In genomic region chr1:93965888-93966287, GRCh38 we compare ENCODE assay signal across 19 cellular contexts. TPM values are rescaled to one million over a fixed set of nuclear protein-coding genes. Genes with fewer than 3 reads are reported as not detected.
A peak's percentile ranks its signal among the peaks of the same experiment; 100 is the strongest.
DNase-seq lines count a peak whose midpoint lies in the region; ATAC-seq, FAIRE-seq and TF ChIP-seq lines count a peak whose summit lies in the region.
"Had no signal": no experiment of that assay in that cellular context is flagged by ENCODE, and none has a peak within 500 bp of the region (broad histone marks: within the 10 kb centered on the region; RNA-seq: fewer than 3 reads in every experiment).

No MANE protein-coding gene starts in this region.

- intact Hi-C loops in Right ventricle myocardium superior (cut with DNase I) (no loop called here), left ventricle myocardium inferior (cut with micrococcal nuclease) (no loop called here)
- intact Hi-C loops in activated T-helper 1 cell treated with anti-CD3 and anti-CD28 coated beads, Interleukin-12 subunit alpha, Interleukin-12 subunit beta, Interleukin-2, Interleukin-4 antibody, amounts not matched to agents 30 ng/mL and 10 ng/mL and 1 ng/mL, durations not matched to agents 14 hours and 24 hours and 36 hours (cut with micrococcal nuclease), result no loop called here

- H3K9me3 ChIP-seq in left ventricle myocardium inferior (replicated peaks), result no peaks in the 10 kb centered on the region
- H3K9me3 ChIP-seq: BLaER1 treated with 17β-estradiol and CSF1 and Interleukin-3, amounts not matched to agents 10 nM and 100 nM had no signal

- no peaks in the 10 kb centered on the region for H3K36me3 Mint-ChIP-seq in activated T-helper 1 cell treated with anti-CD3 and anti-CD28 coated beads, Interleukin-12 subunit alpha, Interleukin-12 subunit beta, Interleukin-2, Interleukin-4 antibody, amounts not matched to agents 30 ng/mL and 10 ng/mL and 1 ng/mL, durations not matched to agents 14 hours and 24 hours and 36 hours (ENCODE audit: low read depth)

- DNase-seq in Right ventricle myocardium superior, result no peak
- no peak for DNase-seq in left ventricle myocardium inferior
- DNase-seq in bronchial epithelial cell (ENCODE audit: low read depth), result peak; percentile 80
- DNase-seq in kidney tubule cell (ENCODE audit: low spot score), result peak; percentile 36
- no peak for DNase-seq in NCI-H146 (lab: John Stamatoyannopoulos, UW)
- DNase-seq in MV-4-11 (lab: John Stamatoyannopoulos, UW), result no peak
- no peak for DNase-seq in urothelium cell line (ENCODE audit: low spot score)
- DNase-seq in activated T-helper 1 cell treated with anti-CD3 and anti-CD28 coated beads, Interleukin-12 subunit alpha, Interleukin-12 subunit beta, Interleukin-2, Interleukin-4 antibody, amounts not matched to agents 30 ng/mL and 10 ng/mL and 1 ng/mL, durations not matched to agents 14 hours and 24 hours and 36 hours (ENCODE audit: low spot score), result no peak
- DNase-seq: CD8-positive, alpha-beta memory T cell; GDM1; NCI-H1092; NCI-H1694 treated with DMSO at 0.1 percent for 48 hours; NCI-H345; NCI-H526 had no signal

- no peaks in the 10 kb centered on the region for H3K9me3 Mint-ChIP-seq in activated T-helper 1 cell treated with anti-CD3 and anti-CD28 coated beads, Interleukin-12 subunit alpha, Interleukin-12 subunit beta, Interleukin-2, Interleukin-4 antibody, amounts not matched to agents 30 ng/mL and 10 ng/mL and 1 ng/mL, durations not matched to agents 14 hours and 24 hours and 36 hours
- H3K9me3 Mint-ChIP-seq: CD8-positive, alpha-beta memory T cell had no signal

- peaks cover 8% of the 10 kb centered on the region for H3K4me1 ChIP-seq in left ventricle myocardium inferior

- no peak overlapping the region for H3K4me3 Mint-ChIP-seq in activated T-helper 1 cell treated with anti-CD3 and anti-CD28 coated beads, Interleukin-12 subunit alpha, Interleukin-12 subunit beta, Interleukin-2, Interleukin-4 antibody, amounts not matched to agents 30 ng/mL and 10 ng/mL and 1 ng/mL, durations not matched to agents 14 hours and 24 hours and 36 hours
- H3K4me3 Mint-ChIP-seq: CD8-positive, alpha-beta memory T cell; GM23338 had no signal

- FAIRE-seq in bronchial epithelial cell (lab: Jason Lieb, UNC) (peak; percentile 32), urothelium cell line (lab: Jason Lieb, UNC) (no peak)
- FAIRE-seq: A204.1, D721Med, GM12878 had no signal

- no peak overlapping the region for H3K4me3 ChIP-seq in left ventricle myocardium inferior
- H3K4me3 ChIP-seq in bronchial epithelial cell (ENCODE audit: low read depth, low read length), result no peak overlapping the region
- H3K4me3 ChIP-seq: BLaER1 treated with 17β-estradiol and CSF1 and Interleukin-3, amounts not matched to agents 10 nM and 100 nM; GM12878; GM23338 had no signal

- H3K27ac ChIP-seq in left ventricle myocardium inferior (replicated peaks), result no peak overlapping the region
- H3K27ac ChIP-seq: BLaER1 treated with 17β-estradiol and CSF1 and Interleukin-3, amounts not matched to agents 10 nM and 100 nM had no signal

- no peaks in the 10 kb centered on the region for H3K36me3 ChIP-seq in left ventricle myocardium inferior
- H3K36me3 ChIP-seq in bronchial epithelial cell (ENCODE audit: control insufficient read depth, insufficient read depth, low read length), result no peaks in the 10 kb centered on the region
- H3K36me3 ChIP-seq: BLaER1 treated with 17β-estradiol and CSF1 and Interleukin-3, amounts not matched to agents 10 nM and 100 nM had no signal

- H3K27me3 ChIP-seq in left ventricle myocardium inferior (ENCODE audit: low read depth), result peaks cover 14% of the 10 kb centered on the region
- no peaks in the 10 kb centered on the region for H3K27me3 ChIP-seq in bronchial epithelial cell (ENCODE audit: control insufficient read depth, insufficient read depth, low read length)
- H3K27me3 ChIP-seq: BLaER1 treated with 17β-estradiol and CSF1 and Interleukin-3, amounts not matched to agents 10 nM and 100 nM had no signal

- H3K27me3 Mint-ChIP-seq in activated T-helper 1 cell treated with anti-CD3 and anti-CD28 coated beads, Interleukin-12 subunit alpha, Interleukin-12 subunit beta, Interleukin-2, Interleukin-4 antibody, amounts not matched to agents 30 ng/mL and 10 ng/mL and 1 ng/mL, durations not matched to agents 14 hours and 24 hours and 36 hours (ENCODE audit: insufficient read depth), result no peaks in the 10 kb centered on the region

- ATAC-seq in Right ventricle myocardium superior (ENCODE audit: poor library complexity), result peak; percentile 38
- ATAC-seq: GM23338 had no signal

- H3K27ac Mint-ChIP-seq in activated T-helper 1 cell treated with anti-CD3 and anti-CD28 coated beads, Interleukin-12 subunit alpha, Interleukin-12 subunit beta, Interleukin-2, Interleukin-4 antibody, amounts not matched to agents 30 ng/mL and 10 ng/mL and 1 ng/mL, durations not matched to agents 14 hours and 24 hours and 36 hours, result no peak overlapping the region
- H3K27ac Mint-ChIP-seq: GM23338 had no signal

- H3K4me1 Mint-ChIP-seq in activated T-helper 1 cell treated with anti-CD3 and anti-CD28 coated beads, Interleukin-12 subunit alpha, Interleukin-12 subunit beta, Interleukin-2, Interleukin-4 antibody, amounts not matched to agents 30 ng/mL and 10 ng/mL and 1 ng/mL, durations not matched to agents 14 hours and 24 hours and 36 hours (ENCODE audit: low read depth), result no peaks in the 10 kb centered on the region
- H3K4me1 Mint-ChIP-seq: CD8-positive, alpha-beta memory T cell; GM23338 had no signal

- TF ChIP-seq CTCF in left ventricle myocardium inferior (IDR thresholded peaks at IDR 0.05; ENCODE audit: borderline replicate concordance) (no peak), bronchial epithelial cell (IDR thresholded peaks at IDR 0.05; ENCODE audit: insufficient read depth, low read length, severe bottlenecking) (no peak)

RNA-seq across cellular contexts. Expression of gene GCLM, which starts 56.7 kb away (rescaled TPM):
- total RNA-seq in Right ventricle myocardium superior (9.6 TPM), left ventricle myocardium inferior (11.4 TPM), bronchial epithelial cell (7.4 and 9.7 TPM in 2 replicates)
- total RNA-seq in activated T-helper 1 cell treated with anti-CD3 and anti-CD28 coated beads, Interleukin-12 subunit alpha, Interleukin-12 subunit beta, Interleukin-2, Interleukin-4 antibody, amounts not matched to agents 30 ng/mL and 10 ng/mL and 1 ng/mL, durations not matched to agents 14 hours and 24 hours and 36 hours, result 20.2 and 23.8 TPM in 2 replicates

Comparison
In these comparisons a context has a peak if more than half of its experiments do, and no peak if none do; other contexts are left out.
1. DNase-seq: peak in bronchial epithelial cell (single experiment) and kidney tubule cell (single experiment); none in Right ventricle myocardium superior (single experiment), left ventricle myocardium inferior (single experiment), NCI-H146 (single experiment), MV-4-11 (single experiment), urothelium cell line (single experiment) and activated T-helper 1 cell treated with anti-CD3 and anti-CD28 coated beads, Interleukin-12 subunit alpha, Interleukin-12 subunit beta, Interleukin-2, Interleukin-4 antibody, amounts not matched to agents 30 ng/mL and 10 ng/mL and 1 ng/mL, durations not matched to agents 14 hours and 24 hours and 36 hours (single experiment).